Comparison of ENCODE assay signal across 8 cellular contexts in genomic region chr1:52632732-52633290, GRCh38. TPM values are rescaled to one million over a fixed set of nuclear protein-coding genes. Genes with fewer than 3 reads are reported as not detected.
A peak's percentile ranks its signal among the peaks of the same experiment; 100 is the strongest.
DNase-seq lines count a peak whose midpoint lies in the region; ATAC-seq and TF ChIP-seq lines count a peak whose summit lies in the region.

SHISAL2A (plus strand) TSS chr1:52633168; CDS start chr1:52633494, 326 bp downstream.

- peak within 1 kb of the TSS; percentile 92 for H3K27ac ChIP-seq in CD4-positive, CD25-positive, alpha-beta regulatory T cell (ENCODE audit: insufficient read depth, low read length, poor library complexity, severe bottlenecking)

- H3K4me3 Mint-ChIP-seq in CD4-positive, CD25-positive, alpha-beta regulatory T cell, result peak within 1 kb of the TSS; percentile 93 to 97 (median 95)
- peak within 1 kb of the TSS; percentile 78 for H3K4me3 Mint-ChIP-seq in activated T-cell treated with anti-CD3 and anti-CD28 coated beads, Interleukin-2, amount 50 U/mL, for 24 hours
- H3K4me3 Mint-ChIP-seq in progenitor cell of endocrine pancreas (ENCODE audit: low read depth), result peak within 1 kb of the TSS; percentile 67

- H3K4me1 Mint-ChIP-seq in CD4-positive, CD25-positive, alpha-beta regulatory T cell, result peaks cover 18 to 71% (median 40%) of the 10 kb centered on the region in 4 donors
- H3K4me1 Mint-ChIP-seq in activated T-cell treated with anti-CD3 and anti-CD28 coated beads, Interleukin-2, amount 50 U/mL, for 24 hours (ENCODE audit: low read depth), result peaks cover 62% of the 10 kb centered on the region
- H3K4me1 Mint-ChIP-seq in progenitor cell of endocrine pancreas (ENCODE audit: low read depth), result peaks cover 6% of the 10 kb centered on the region

- H3K4me1 ChIP-seq in CD4-positive, CD25-positive, alpha-beta regulatory T cell (ENCODE audit: control insufficient read depth, insufficient read depth, low read length, poor library complexity, severe bottlenecking), result peaks cover 61% of the 10 kb centered on the region

- TF ChIP-seq POLR2A in lower leg skin (IDR thresholded peaks at IDR 0.05), result no peak

- H3K27me3 ChIP-seq in CD4-positive, CD25-positive, alpha-beta regulatory T cell (ENCODE audit: control insufficient read depth, insufficient read depth, low read length), result no peaks in the 10 kb centered on the region

- no peaks in the 10 kb centered on the region for H3K36me3 ChIP-seq in CD4-positive, CD25-positive, alpha-beta regulatory T cell (ENCODE audit: control insufficient read depth, insufficient read depth, low read length)

- peak within 1 kb of the TSS; percentile 78 for H3K4me3 ChIP-seq in CD4-positive, CD25-positive, alpha-beta regulatory T cell (ENCODE audit: low read depth, low read length)
- H3K4me3 ChIP-seq in fibroblast of villous mesenchyme (ENCODE audit: low read depth, low read length) (peak within 1 kb of the TSS; percentile 33), lower leg skin (ENCODE audit: low read depth, poor library complexity, severe bottlenecking) (no peak within 1 kb of the TSS)

- H3K27ac Mint-ChIP-seq in CD4-positive, CD25-positive, alpha-beta regulatory T cell, result peak within 1 kb of the TSS; percentile 93 to 98 (median 98)
- H3K27ac Mint-ChIP-seq in activated T-cell treated with anti-CD3 and anti-CD28 coated beads, Interleukin-2, amount 50 U/mL, for 24 hours, result peak within 1 kb of the TSS; percentile 95
- no peak within 1 kb of the TSS for H3K27ac Mint-ChIP-seq in progenitor cell of endocrine pancreas

- TF ChIP-seq CTCF in fibroblast of villous mesenchyme (IDR thresholded peaks at IDR 0.05; ENCODE audit: insufficient read depth, low read depth, low read length) (no peak), progenitor cell of endocrine pancreas (IDR thresholded peaks at IDR 0.05; ENCODE audit: unreplicated experiment) (no peak), lower leg skin (IDR thresholded peaks at IDR 0.05) (no peak)

- H3K9me3 ChIP-seq in CD4-positive, CD25-positive, alpha-beta regulatory T cell (ENCODE audit: control insufficient read depth in 2 of 2, low read length in 2 of 2), result no peaks in the 10 kb centered on the region

- H3K27me3 Mint-ChIP-seq in CD4-positive, CD25-positive, alpha-beta regulatory T cell, result peaks cover 6% of the 10 kb centered on the region
- no peaks in the 10 kb centered on the region for H3K27me3 Mint-ChIP-seq in activated T-cell treated with anti-CD3 and anti-CD28 coated beads, Interleukin-2, amount 50 U/mL, for 24 hours
- peaks cover 33% of the 10 kb centered on the region for H3K27me3 Mint-ChIP-seq in progenitor cell of endocrine pancreas

- DNase-seq in CD4-positive, CD25-positive, alpha-beta regulatory T cell, result peak; percentile 44 to 78 (median 72)
- DNase-seq in NCI-H146 (lab: John Stamatoyannopoulos, UW) (peak; percentile 76), fibroblast of villous mesenchyme (ENCODE audit: low read depth) (no peak), progenitor cell of endocrine pancreas (ENCODE audit: low spot score, unreplicated experiment) (peak; percentile 34), lower leg skin (ENCODE audit: low spot score in 2 of 2) (no peak), T1000 (lab: John Stamatoyannopoulos, UW) (no peak)
- DNase-seq in activated T-cell treated with anti-CD3 and anti-CD28 coated beads, Interleukin-2, amount 50 U/mL, for 24 hours, result peak; percentile 82

- H3K9me3 Mint-ChIP-seq in CD4-positive, CD25-positive, alpha-beta regulatory T cell, result no peaks in the 10 kb centered on the region
- peaks cover 3% of the 10 kb centered on the region for H3K9me3 Mint-ChIP-seq in activated T-cell treated with anti-CD3 and anti-CD28 coated beads, Interleukin-2, amount 50 U/mL, for 24 hours
- H3K9me3 Mint-ChIP-seq in progenitor cell of endocrine pancreas (ENCODE audit: low read depth), result no peaks in the 10 kb centered on the region

- WGBS in lower leg skin, 2 donors, result 24 to 45% methylated on average over 14 to 33 of the region's 53 CpGs

- ATAC-seq in CD4-positive, CD25-positive, alpha-beta regulatory T cell (ENCODE audit: low read depth in 2 of 2), result peak; percentile 54 to 59
- ATAC-seq in GM19324 (IDR thresholded peaks at IDR 0.05; ENCODE audit: low FRiP score, unreplicated experiment), result no peak

- intact Hi-C loops in lower leg skin (cut with DNase I; ENCODE audit: low total_unique reads), result no loop called here

- H3K36me3 Mint-ChIP-seq in CD4-positive, CD25-positive, alpha-beta regulatory T cell, result peaks cover 11% of the 10 kb centered on the region
- H3K36me3 Mint-ChIP-seq in activated T-cell treated with anti-CD3 and anti-CD28 coated beads, Interleukin-2, amount 50 U/mL, for 24 hours (ENCODE audit: low read depth), result peaks cover 3% of the 10 kb centered on the region
- peaks cover 1% of the 10 kb centered on the region for H3K36me3 Mint-ChIP-seq in progenitor cell of endocrine pancreas (ENCODE audit: insufficient read depth)

RNA-seq across cellular contexts. Expression of gene SHISAL2A, which starts in this region (rescaled TPM):
- total RNA-seq in CD4-positive, CD25-positive, alpha-beta regulatory T cell, result 27.2 TPM
- 1 to 10 TPM; 4.3 to 8.0 (median 5.8) TPM for polyA plus RNA-seq in CD4-positive, CD25-positive, alpha-beta regulatory T cell
- total RNA-seq in fibroblast of villous mesenchyme (not detected in 2 replicates), progenitor cell of endocrine pancreas (0.29 and 0.38 TPM in 2 replicates), lower leg skin (not detected)

Comparison
In these comparisons a context has a peak if more than half of its experiments do, and no peak if none do; other contexts are left out.
1. RNA of gene SHISAL2A (total RNA-seq): 27.2 TPM in CD4-positive, CD25-positive, alpha-beta regulatory T cell (single experiment); 0.29 to 0.38 TPM in progenitor cell of endocrine pancreas, not detected in fibroblast of villous mesenchyme and not detected in lower leg skin; every median in the first group is over 10 times any median in the second.
2. Peak in DNase-seq in progenitor cell of endocrine pancreas; RNA of the gene not detected or under 1 TPM.
3. DNase-seq: peak in CD4-positive, CD25-positive, alpha-beta regulatory T cell (3 of 3), NCI-H146 (single experiment) and activated T-cell treated with anti-CD3 and anti-CD28 coated beads, Interleukin-2, amount 50 U/mL, for 24 hours (single experiment); none in fibroblast of villous mesenchyme (single experiment), lower leg skin (0 of 2) and T1000 (single experiment).
4. Peak in every context shown above with its lines, with median percentiles within 50 percentile points of each other: H3K4me3 Mint-ChIP-seq.